Comparison of ENCODE assay signal across 30 cellular contexts in the genomic region with DNA sequence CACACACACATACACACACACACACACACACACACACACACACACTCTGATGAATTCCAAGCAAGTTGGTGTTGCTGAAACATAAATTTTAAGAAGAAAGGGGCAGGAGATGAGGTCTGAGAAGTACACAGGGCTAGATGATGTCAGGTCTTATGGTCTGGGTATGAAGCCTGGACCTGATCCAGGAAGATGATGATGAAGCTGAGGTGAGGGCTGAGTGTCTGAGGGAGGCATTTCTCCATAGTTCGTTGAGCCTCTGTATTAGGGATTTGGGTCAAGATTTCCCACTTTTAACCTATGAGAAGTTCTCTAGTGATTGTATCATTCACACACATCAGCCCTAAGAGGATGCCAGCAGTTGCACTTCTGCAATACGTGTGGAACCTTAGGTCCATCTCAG. TPM values are rescaled to one million over a fixed set of nuclear protein-coding genes. Genes with fewer than 3 reads are reported as not detected.
"Had no signal": no experiment of that assay in that cellular context is flagged by ENCODE, and none has a peak within 500 bp of the region (broad histone marks: within the 10 kb centered on the region; RNA-seq: fewer than 3 reads in every experiment).

No MANE protein-coding gene starts in this region.

- DNase-seq: activated CD4-positive, alpha-beta T cell treated with anti-CD3 and anti-CD28 coated beads, Interleukin-2, amount 10 ng/mL, durations not matched to agents 7 days and 5 days; activated CD8-positive, alpha-beta memory T cell treated with anti-CD3 and anti-CD28 coated beads, Interleukin-2, amount 50 U/mL, for 48 hours; activated CD8-positive, alpha-beta T cell treated with anti-CD3 and anti-CD28 coated beads, Interleukin-2, amount 10 ng/mL, durations not matched to agents 7 days and 5 days; activated gamma-delta T cell treated with Interleukin-2 at 50 U/mL for 16 hours; activated T-cell treated with anti-CD3 and anti-CD28 coated beads, Interleukin-2, amount 50 U/mL, for 48 hours; amniotic stem cell; dermis blood vessel endothelial cell; effector memory CD4-positive, alpha-beta T cell; esophagus squamous epithelium; islet precursor cell; occipital lobe; stimulated activated CD4-positive, alpha-beta T cell treated with anti-CD3 and anti-CD28 coated beads, Interleukin-12 subunit alpha, Interleukin-12 subunit beta, amount 100 ng/mL, for 4 hours; stimulated activated CD4-positive, alpha-beta T cell treated with anti-CD3 and anti-CD28 coated beads, Interleukin-1b, Interleukin-23, amount 100 ng/mL, for 48 hours; T1000 had no signal

- H3K4me1 ChIP-seq: tibial nerve had no signal

- ATAC-seq: activated CD4-positive, CD25-positive, alpha-beta regulatory T cell treated with anti-CD3 and anti-CD28 coated beads, Interleukin-2, amount 50 U/mL, for 24 hours; activated CD8-positive, alpha-beta T cell treated with anti-CD3 and anti-CD28 coated beads, Interleukin-2, amount 10 ng/mL, durations not matched to agents 7 days and 5 days; activated naive CD4-positive, alpha-beta T cell treated with anti-CD3 and anti-CD28 coated beads, Interleukin-2, amount 50 U/mL, for 72 hours; left lobe of liver had no signal

- H3K4me2 ChIP-seq: hepatocyte had no signal

- H3K9me3 ChIP-seq: esophagus squamous epithelium, right atrium auricular region, tibial nerve had no signal

- H3K27me3 ChIP-seq: cardiac muscle cell, esophagus squamous epithelium, hepatocyte, right atrium auricular region, tibial nerve had no signal

- H3K4me3 ChIP-seq: cardiac muscle cell, esophagus squamous epithelium, hepatocyte, right atrium auricular region, tibial nerve had no signal

- FAIRE-seq: endothelial cell of umbilical vein, urothelium cell line had no signal

- H3K79me2 ChIP-seq: hepatocyte had no signal

- H2AFZ ChIP-seq: hepatocyte had no signal

- H3K27ac ChIP-seq: cardiac muscle cell, esophagus squamous epithelium, hepatocyte, right atrium auricular region, tibial nerve had no signal

- H3K36me3 ChIP-seq: cardiac muscle cell, right atrium auricular region had no signal

RNA-seq across cellular contexts. Expression of a gene that starts 32.6 kb away (rescaled TPM):
- total RNA-seq: T-helper 1 cell treated with Interleukin-12 subunit alpha and Interleukin-12 subunit beta and Interleukin-4 antibody, amounts not matched to agents 30 ng/mL and 1 ng/mL, for 36 hours had no signal

RNA-seq across cellular contexts. Expression of a gene that starts 43.8 kb away (rescaled TPM):
- total RNA-seq: activated CD4-positive, alpha-beta T cell treated with anti-CD3 and anti-CD28 coated beads, Interleukin-2, amount 10 ng/mL, durations not matched to agents 7 days and 5 days; activated CD8-positive, alpha-beta T cell treated with anti-CD3 and anti-CD28 coated beads, Interleukin-2, amount 10 ng/mL, durations not matched to agents 7 days and 5 days; activated naive CD4-positive, alpha-beta T cell treated with anti-CD3 and anti-CD28 coated beads, Interleukin-2, amount 50 U/mL, for 72 hours; cardiac muscle cell; chondrocyte; dermis blood vessel endothelial cell; endothelial cell of umbilical vein; fibroblast of villous mesenchyme; hepatocyte; left lobe of liver; lung microvascular endothelial cell; myocyte; occipital lobe; posterior vena cava; right atrium auricular region; T-helper 1 cell treated with Interleukin-12 subunit alpha and Interleukin-12 subunit beta and Interleukin-4 antibody, amounts not matched to agents 30 ng/mL and 1 ng/mL, for 36 hours; tibial nerve had no signal
- polyA plus RNA-seq: cardiac muscle cell, endothelial cell of umbilical vein, hepatocyte, neural cell had no signal
